ENCODE assay signal across 9 cellular contexts in genomic region chr12:14924541-14924940, GRCh38. TPM values are rescaled to one million over a fixed set of nuclear protein-coding genes. Genes with fewer than 3 reads are reported as not detected.
"Had no signal": no experiment of that assay in that cellular context is flagged by ENCODE, and none has a peak within 500 bp of the region (broad histone marks: within the 10 kb centered on the region; RNA-seq: fewer than 3 reads in every experiment).

No MANE protein-coding gene starts in this region.

- H3K27me3 Mint-ChIP-seq: IgD-negative memory B cell had no signal

- FAIRE-seq: HepG2, HTR-8/SVneo had no signal

- H3K27ac ChIP-seq: HL-60 had no signal

- ATAC-seq: HepG2 had no signal

- DNase-seq: IMR-90, KBM-7, KG1 had no signal

RNA-seq across cellular contexts. Expression of gene ERP27, which starts 13.8 kb away (rescaled TPM):
- total RNA-seq: IMR-90 had no signal
- polyA plus RNA-seq: IMR-90 had no signal

RNA-seq across cellular contexts. Expression of gene MGP, which starts 38.9 kb away (rescaled TPM):
- total RNA-seq: HepG2 had no signal
- polyA plus RNA-seq: HepG2, IgD-negative memory B cell had no signal

RNA-seq across cellular contexts. Expression of gene PDE6H, which starts 48.3 kb away (rescaled TPM):
- total RNA-seq: HepG2, HT-29, HT1080, IMR-90 had no signal
- polyA plus RNA-seq: HepG2, IgD-negative memory B cell, IMR-90 had no signal
